24 cellular contexts compared by ENCODE assay signal in genomic region chr14:100634026-100634425, GRCh38. TPM values are rescaled to one million over a fixed set of nuclear protein-coding genes. Genes with fewer than 3 reads are reported as not detected.
"Had no signal": no experiment of that assay in that cellular context is flagged by ENCODE, and none has a peak within 500 bp of the region (broad histone marks: within the 10 kb centered on the region; RNA-seq: fewer than 3 reads in every experiment).

No MANE protein-coding gene starts in this region.

- ATAC-seq: activated CD4-positive, alpha-beta T cell treated with anti-CD3 and anti-CD28 coated beads for 36 hours; activated T-cell treated with anti-CD3 and anti-CD28 coated beads, Interleukin-2, amount 50 U/mL, for 4 hours; foreskin keratinocyte; left lung; natural killer cell had no signal

- H3K27ac ChIP-seq: adrenal gland, ascending aorta, brain microvascular endothelial cell, foreskin keratinocyte, left lung, ovary, prostate gland, thoracic aorta, upper lobe of left lung had no signal

- DNase-seq: activated B cell treated with CpG ODN at 0.5 μM for 24 hours; activated CD4-positive, alpha-beta T cell treated with anti-CD3 and anti-CD28 coated beads for 36 hours; activated CD4-positive, alpha-beta T cell treated with anti-CD3 and anti-CD28 coated beads, Interleukin-2, amount 50 U/mL, for 4 hours; activated CD8-positive, alpha-beta memory T cell treated with anti-CD3 and anti-CD28 coated beads for 24 hours; activated CD8-positive, alpha-beta memory T cell treated with anti-CD3 and anti-CD28 coated beads, Interleukin-2, amount 50 U/mL, for 4 hours; activated naive CD4-positive, alpha-beta T cell; activated T-cell treated with anti-CD3 and anti-CD28 coated beads, Interleukin-2, amount 50 U/mL, for 4 hours; adrenal gland; brain microvascular endothelial cell; caudate nucleus; effector CD4-positive, alpha-beta T cell; erythroblast; foreskin keratinocyte; natural killer cell; ovary; stimulated activated CD4-positive, alpha-beta T cell treated with anti-CD3 and anti-CD28 coated beads, Interleukin-4, amount 100 ng/mL, for 24 hours; stimulated activated naive CD4-positive, alpha-beta T cell treated with Interleukin-2 at 50 U/mL for 16 hours; T1000; upper lobe of left lung had no signal

- H3K27me3 ChIP-seq: adrenal gland, ascending aorta, foreskin keratinocyte, ovary, upper lobe of left lung had no signal

- H3K4me1 ChIP-seq: adrenal gland, ascending aorta, foreskin keratinocyte, left lung, prostate gland, upper lobe of left lung had no signal

- H3K4me3 ChIP-seq: adrenal gland, ascending aorta, left lung, ovary, prostate gland, thoracic aorta, upper lobe of left lung had no signal

- H3K36me3 ChIP-seq: adrenal gland, ascending aorta, brain microvascular endothelial cell, left lung, ovary, prostate gland, thoracic aorta, upper lobe of left lung had no signal

- H3K9me3 ChIP-seq: adrenal gland, ascending aorta, left lung, ovary, prostate gland, thoracic aorta, upper lobe of left lung had no signal

RNA-seq across cellular contexts. Expression of gene BEGAIN, which starts 46.8 kb away (rescaled TPM):
- total RNA-seq: activated B cell treated with CpG ODN at 0.5 μM for 24 hours, glomerular endothelial cell had no signal
